Comparison of ENCODE assay signal across 8 cellular contexts in the genomic region with DNA sequence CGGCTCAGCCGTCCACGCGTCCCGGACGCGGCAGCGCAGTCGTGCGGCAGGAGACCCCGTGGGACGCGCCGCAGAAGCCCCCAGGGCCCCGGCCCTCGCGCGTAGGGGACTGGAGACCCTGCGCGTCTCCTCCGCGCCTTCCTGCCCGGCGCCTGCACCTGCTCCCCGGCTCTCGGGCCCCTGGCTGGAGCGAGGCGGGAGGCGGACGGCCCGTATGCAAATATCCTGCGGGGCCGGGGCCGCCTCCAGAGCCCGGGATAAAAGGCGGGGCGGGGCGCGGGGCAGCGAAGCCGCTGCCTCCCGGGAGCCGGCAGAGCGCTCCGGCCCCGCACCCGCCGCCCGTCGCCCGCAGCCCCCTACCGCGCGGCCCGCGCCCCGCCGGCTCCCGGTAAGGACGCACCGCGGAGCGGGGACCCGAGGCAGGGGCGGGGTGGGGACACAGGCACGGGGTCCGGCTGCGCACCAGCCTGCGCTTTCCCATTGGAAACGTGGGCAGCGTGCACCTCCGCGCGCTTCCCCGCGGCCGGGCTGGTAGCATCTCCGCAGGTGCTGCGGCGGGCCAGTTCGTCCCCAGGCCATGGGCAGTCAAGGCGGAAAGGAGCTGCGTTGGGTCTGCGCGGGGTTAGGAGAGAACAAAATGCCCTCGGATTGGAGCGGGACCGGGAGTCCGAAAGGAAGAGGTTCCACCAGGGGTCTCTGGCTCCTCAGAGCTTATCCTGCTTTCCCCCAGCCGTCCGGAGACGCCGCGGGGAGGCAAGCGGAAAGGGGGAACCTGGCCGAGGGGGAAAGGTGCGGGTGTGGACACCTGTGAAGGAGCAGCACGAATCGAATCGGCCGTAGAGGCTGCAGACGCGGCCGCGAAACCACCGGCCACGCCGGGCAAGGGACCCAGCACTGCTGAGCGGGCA. TPM values are rescaled to one million over a fixed set of nuclear protein-coding genes. Genes with fewer than 3 reads are reported as not detected.
DNase-seq lines count a peak whose midpoint lies in the region; ATAC-seq, FAIRE-seq and TF ChIP-seq lines count a peak whose summit lies in the region.

A gene with protein sequence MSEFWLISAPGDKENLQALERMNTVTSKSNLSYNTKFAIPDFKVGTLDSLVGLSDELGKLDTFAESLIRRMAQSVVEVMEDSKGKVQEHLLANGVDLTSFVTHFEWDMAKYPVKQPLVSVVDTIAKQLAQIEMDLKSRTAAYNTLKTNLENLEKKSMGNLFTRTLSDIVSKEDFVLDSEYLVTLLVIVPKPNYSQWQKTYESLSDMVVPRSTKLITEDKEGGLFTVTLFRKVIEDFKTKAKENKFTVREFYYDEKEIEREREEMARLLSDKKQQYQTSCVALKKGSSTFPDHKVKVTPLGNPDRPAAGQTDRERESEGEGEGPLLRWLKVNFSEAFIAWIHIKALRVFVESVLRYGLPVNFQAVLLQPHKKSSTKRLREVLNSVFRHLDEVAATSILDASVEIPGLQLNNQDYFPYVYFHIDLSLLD (plus strand): TSS at position 287 of the 908 bp plus-strand sequence. CDS start 1,220 bp downstream, outside the sequence.

- H3K18ac ChIP-seq in IMR-90 (ENCODE audit: low read depth, low read length), result no peak within 1 kb of the TSS

- H3K9me1 ChIP-seq in IMR-90 (ENCODE audit: insufficient read depth, low read length), result no peaks in the 10 kb centered on the region

- H2BK15ac ChIP-seq in IMR-90 (ENCODE audit: low read depth, low read length), result no peak within 1 kb of the TSS

- peak within 1 kb of the TSS; percentile 59; the same call in 1 of the 2 replicates for H3K23ac ChIP-seq in IMR-90 (ENCODE audit: low read depth, low read length)

- no peak within 1 kb of the TSS for H3K9ac ChIP-seq in IMR-90 (ENCODE audit: low read depth, low read length)
- no peak within 1 kb of the TSS for H3K9ac ChIP-seq in kidney (ENCODE audit: low read length in 2 of 2)

- H3K27ac ChIP-seq in IMR-90 (ENCODE audit: insufficient read depth, low read length), result no peak within 1 kb of the TSS
- H3K27ac ChIP-seq in adrenal gland, result no peak within 1 kb of the TSS
- H3K27ac ChIP-seq in kidney (ENCODE audit: low read depth in 2 of 2, low read length in 2 of 2), result no peak within 1 kb of the TSS
- H3K27ac ChIP-seq in suprapubic skin, result peak within 1 kb of the TSS; percentile 69

- H3K9me3 ChIP-seq in IMR-90 (ENCODE audit: control insufficient read depth, insufficient read depth, low read length) (0 out of 2 replicates have a peak, but pooled peaks cover 1% of the 10 kb centered on the region), adrenal gland (replicated peaks in 1 of 3) (no peaks in the 10 kb centered on the region), kidney (ENCODE audit: control insufficient read depth in 1 of 2, low read length in 2 of 2) (no peaks in the 10 kb centered on the region), suprapubic skin (no peaks in the 10 kb centered on the region)

- H3K4me3 ChIP-seq in IMR-90 (ENCODE audit: insufficient read depth, low read depth, low read length) (peak within 1 kb of the TSS; percentile 34), adrenal gland (peak within 1 kb of the TSS in 2 of 4 donors; percentile 15 to 61), kidney (ENCODE audit: low read length in 2 of 2) (peak within 1 kb of the TSS; percentile 10 to 55), suprapubic skin (peak within 1 kb of the TSS; percentile 56)

- peak; percentile 45 for DNase-seq in DMS53 treated with DMSO at 0.1 percent for 48 hours (lab: John Stamatoyannopoulos, UW; ENCODE audit: unreplicated experiment)
- DNase-seq in IMR-90, result no peak
- peak in 4 of 7 donors; percentile 29 to 63 (median 38) for DNase-seq in adrenal gland
- DNase-seq in kidney, result peak; percentile 75
- no peak for DNase-seq in suprapubic skin (ENCODE audit: low spot score in 2 of 2)
- DNase-seq in GF-D8 (lab: John Stamatoyannopoulos, UW), result no peak

- no peak within 1 kb of the TSS for H2BK120ac ChIP-seq in IMR-90 (ENCODE audit: low read depth, low read length)

- no peak for TF ChIP-seq RAD21 in IMR-90 (IDR thresholded peaks at IDR 0.05; ENCODE audit: low read length)

- TF ChIP-seq CTCF in IMR-90 (conservative IDR thresholded peaks at IDR 0.05; ENCODE audit: low read depth, low read length), result no peak
- TF ChIP-seq CTCF in adrenal gland (IDR thresholded peaks at IDR 0.05), result no peak
- TF ChIP-seq CTCF in kidney (IDR thresholded peaks at IDR 0.05; ENCODE audit: borderline replicate concordance, extremely low read depth, insufficient read depth), result no peak
- TF ChIP-seq CTCF in suprapubic skin (IDR thresholded peaks at IDR 0.05), result no peak

- WGBS in IMR-90 (ENCODE audit: extremely low coverage in 2 of 2, insufficient read length in 1 of 2), 2 experiments, result 2% methylated on average over 53 of the region's 109 CpGs; no CpG with 5 or more reads in 1 of the 2 experiments
- WGBS in adrenal gland, 4 donors, result 1 to 2% (median 1%) methylated on average over 31 to 109 of the region's 109 CpGs
- 2% methylated on average over 28 of the region's 109 CpGs for WGBS in suprapubic skin

- no peak within 1 kb of the TSS for H4K91ac ChIP-seq in IMR-90 (ENCODE audit: insufficient read depth, low read depth, low read length)

- peak within 1 kb of the TSS; percentile 85 for H3K4me2 ChIP-seq in IMR-90 (ENCODE audit: low read depth, low read length)

- H2AFZ ChIP-seq in IMR-90 (replicated peaks; ENCODE audit: low read length, poor library complexity), result peak within 1 kb of the TSS; percentile 65

- H3K36me3 ChIP-seq in IMR-90 (ENCODE audit: control insufficient read depth, insufficient read depth, low read length), result no peaks in the 10 kb centered on the region
- no peaks in the 10 kb centered on the region for H3K36me3 ChIP-seq in adrenal gland (replicated peaks in 1 of 2)
- no peaks in the 10 kb centered on the region for H3K36me3 ChIP-seq in kidney (ENCODE audit: control insufficient read depth in 1 of 2, insufficient read depth in 2 of 2, low read length in 2 of 2)
- no peaks in the 10 kb centered on the region for H3K36me3 ChIP-seq in suprapubic skin

- TF ChIP-seq POLR2A in IMR-90 (IDR thresholded peaks at IDR 0.05; ENCODE audit: low read depth, low read length), result no peak
- TF ChIP-seq POLR2A in adrenal gland (IDR thresholded peaks at IDR 0.05), result no peak
- no peak for TF ChIP-seq POLR2A in suprapubic skin (IDR thresholded peaks at IDR 0.05)

- FAIRE-seq in kidney (lab: Jason Lieb, UNC), result no peak

- H4K5ac ChIP-seq in IMR-90 (ENCODE audit: low read depth, low read length), result no peak within 1 kb of the TSS

- no peak within 1 kb of the TSS for H3K56ac ChIP-seq in IMR-90 (ENCODE audit: extremely low read depth, insufficient read depth, low read length)

- BruUV-seq in IMR-90 (replicated peaks; lab: Mats Ljungman, UMichigan), result no TSS peak

- H3K79me1 ChIP-seq in IMR-90 (ENCODE audit: low read depth in 1 of 2, low read length in 2 of 2), result no peaks in the 10 kb centered on the region

- dilution Hi-C loops in IMR-90 (cut with HindIII; ENCODE audit: low sequenced_read_pairs, unreplicated experiment), result no loop called here

- no peak within 1 kb of the TSS for H3K4ac ChIP-seq in IMR-90 (ENCODE audit: low read depth, low read length)

- POLR2A ChIA-PET in IMR-90 (lab: Charles Lee; ENCODE audit: unreplicated experiment), result no interaction called here

- H4K20me1 ChIP-seq in IMR-90 (ENCODE audit: insufficient read depth, low read length), result no peaks in the 10 kb centered on the region; the same call in 1 of the 2 replicates

- H4K8ac ChIP-seq in IMR-90 (ENCODE audit: low read depth in 2 of 2, low read length in 2 of 2), result no peak within 1 kb of the TSS

- in situ Hi-C loops in IMR-90 (cut with MboI; ENCODE audit: low sequenced_read_pairs), result no loop called here

- no peak within 1 kb of the TSS for H2AK9ac ChIP-seq in IMR-90 (replicated peaks; ENCODE audit: low read depth, low read length, poor library complexity)

- no peak within 1 kb of the TSS for H2BK5ac ChIP-seq in IMR-90 (ENCODE audit: low read depth, low read length, poor library complexity, severe bottlenecking)

- intact Hi-C loops in IMR-90 (cut with micrococcal nuclease), result no loop called here
- intact Hi-C loops in adrenal gland (cut with DNase I), result no loop called here
- intact Hi-C loops in kidney (cut with DNase I), result no loop called here

- TF ChIP-seq EP300 in suprapubic skin (IDR thresholded peaks at IDR 0.05), result no peak

- no peak within 1 kb of the TSS for H2AK5ac ChIP-seq in IMR-90 (ENCODE audit: low read depth, low read length)

- peak; percentile 74 for ATAC-seq in GM19397 (IDR thresholded peaks at IDR 0.05; ENCODE audit: unreplicated experiment)
- ATAC-seq in IMR-90 (ENCODE audit: low read depth), result peak; percentile 52
- no peak for ATAC-seq in GM18870 (IDR thresholded peaks at IDR 0.05; ENCODE audit: unreplicated experiment)

- H3K14ac ChIP-seq in IMR-90 (replicated peaks; ENCODE audit: low read depth, low read length), result no peak within 1 kb of the TSS

- no peak within 1 kb of the TSS for H2BK20ac ChIP-seq in IMR-90 (ENCODE audit: low read depth, low read length)

- CTCF ChIA-PET in IMR-90 (lab: Yijun Ruan, JAX), result no interaction called here

- H3K4me1 ChIP-seq in IMR-90 (ENCODE audit: control insufficient read depth, insufficient read depth, low read length), result no peaks in the 10 kb centered on the region; the same call in 1 of the 2 replicates
- peaks cover 0 to 19% of the 10 kb centered on the region in 2 donors for H3K4me1 ChIP-seq in adrenal gland (replicated peaks in 1 of 2)
- peaks cover 0 to 9% of the 10 kb centered on the region in 2 donors for H3K4me1 ChIP-seq in kidney (ENCODE audit: control insufficient read depth in 1 of 2, insufficient read depth in 1 of 2, low read depth in 1 of 2, low read length in 2 of 2)
- peaks cover 34% of the 10 kb centered on the region for H3K4me1 ChIP-seq in suprapubic skin

- H3K27me3 ChIP-seq in IMR-90 (ENCODE audit: control insufficient read depth, insufficient read depth, low read length), result peaks cover 63% of the 10 kb centered on the region
- peaks cover 34% of the 10 kb centered on the region for H3K27me3 ChIP-seq in adrenal gland
- H3K27me3 ChIP-seq in suprapubic skin, result peaks cover 54% of the 10 kb centered on the region

TF ChIP-seq in IMR-90, 13 proteins besides CTCF, POLR2A, EP300 and RAD21 (continues in another document):
- TF ChIP-seq MAZ (IDR thresholded peaks at IDR 0.05; ENCODE audit: borderline replicate concordance, low read depth, low read length), result no peak
- no peak for TF ChIP-seq BHLHE40 (IDR thresholded peaks at IDR 0.05; ENCODE audit: low read depth, low read length)
- no peak for TF ChIP-seq RFX5 (IDR thresholded peaks at IDR 0.05; ENCODE audit: low read depth, low read length)
- TF ChIP-seq RCOR1 (IDR thresholded peaks at IDR 0.05; ENCODE audit: insufficient replicate concordance, low read length), result no peak
- TF ChIP-seq SMC3 (IDR thresholded peaks at IDR 0.05; ENCODE audit: low read depth, low read length), result no peak

RNA-seq across cellular contexts. Expression of the gene that starts here (rescaled TPM):
- total RNA-seq in IMR-90 (2012; rRNA removed) (not detected in 2 replicates), adrenal gland (1 to 10 TPM in 1 of 8 donors, under 1 TPM in 6, not detected in 1; 0.14 to 1.4 (median 0.67) TPM), kidney (4.2 TPM), suprapubic skin (1,000 to 10,000 TPM in 1 of 4 donors, 100 to 1,000 TPM in 3; 142 to 1,335 (median 496) TPM)
- polyA plus RNA-seq in IMR-90 (2012; rRNA removed) (0.04 TPM in 1 of 2 replicates, not detected in the other), adrenal gland (1 to 10 TPM; 1.8 to 7.7 (median 2.6) TPM), kidney (ENCODE audit: insufficient read depth, low read depth, low replicate concordance) (38.0 TPM)
- not detected in 2 replicates for polyA plus RNA-seq in IMR-90 (2012; cell fraction: cytosol; rRNA removed)
- not detected in 2 replicates for polyA plus RNA-seq in IMR-90 (2012; cell fraction: nucleus; rRNA removed; ENCODE audit: low replicate concordance)

Comparison
In these comparisons a context has a peak if more than half of its experiments do, and no peak if none do; other contexts are left out.
1. RNA of the gene that starts here (total RNA-seq): 142 to 1,335 TPM in suprapubic skin; 4.2 TPM in kidney (single experiment), 0.14 to 1.4 TPM in adrenal gland and not detected in IMR-90; every median in the first group is over 10 times any median in the second.
2. Peak in ATAC-seq, H3K4me3 ChIP-seq and H3K4me2 ChIP-seq in IMR-90; RNA of the gene not detected or under 1 TPM.
3. DNase-seq: peak in DMS53 treated with DMSO at 0.1 percent for 48 hours (single experiment), adrenal gland (4 of 7) and kidney (single experiment); none in IMR-90 (single experiment), suprapubic skin (0 of 2) and GF-D8 (single experiment).